16 cellular contexts compared by ENCODE assay signal in the genomic region with DNA sequence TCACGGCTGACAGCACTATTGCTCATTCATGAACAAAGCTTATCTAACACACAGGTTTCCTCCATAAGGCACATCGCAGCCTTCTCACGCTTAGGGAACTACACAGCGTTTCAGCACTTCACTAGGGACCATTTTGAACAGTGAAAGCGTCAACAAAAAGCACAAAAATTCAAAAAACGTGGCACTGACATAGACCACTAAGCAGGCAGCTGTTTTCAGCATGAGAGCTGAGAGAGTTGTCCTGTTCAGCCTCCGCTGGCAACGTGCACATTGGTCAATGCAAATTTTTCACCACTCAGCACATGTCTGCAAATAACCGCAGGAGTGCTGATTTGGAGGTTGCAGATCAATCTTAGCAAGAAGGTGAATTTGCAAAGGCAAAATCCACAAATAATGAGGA.
A peak's percentile ranks its signal among the peaks of the same experiment; 100 is the strongest.
DNase-seq lines count a peak whose midpoint lies in the region; ATAC-seq and TF ChIP-seq lines count a peak whose summit lies in the region.
"Had no signal": no experiment of that assay in that cellular context is flagged by ENCODE, and none has a peak within 500 bp of the region (broad histone marks: within the 10 kb centered on the region; RNA-seq: fewer than 3 reads in every experiment).

No MANE protein-coding gene starts in this region.

- no peak overlapping the region for H3K27ac ChIP-seq in GM23338 (ENCODE audit: low read depth)
- no peak overlapping the region for H3K27ac ChIP-seq in Peyer's patch
- H3K27ac ChIP-seq in upper lobe of left lung = no peak overlapping the region

- H3K36me3 Mint-ChIP-seq in GM23338 (ENCODE audit: low read depth) (no peaks in the 10 kb centered on the region), chondrocyte (ENCODE audit: low read depth) (peaks cover 9% of the 10 kb centered on the region)

- no peaks in the 10 kb centered on the region for H3K9me3 Mint-ChIP-seq in GM23338
- no peaks in the 10 kb centered on the region for H3K9me3 Mint-ChIP-seq in chondrocyte (ENCODE audit: low read depth)

- H3K27ac Mint-ChIP-seq in GM23338 (no peak overlapping the region), chondrocyte (ENCODE audit: unreplicated experiment) (no peak overlapping the region)

- H3K4me1 ChIP-seq in GM23338 (ENCODE audit: insufficient read depth) (no peaks in the 10 kb centered on the region), Peyer's patch (no peaks in the 10 kb centered on the region), upper lobe of left lung (peaks cover 15 to 29% (median 23%) of the 10 kb centered on the region in 4 donors)

- H3K36me3 ChIP-seq in GM23338 (ENCODE audit: insufficient read depth) (no peaks in the 10 kb centered on the region), Peyer's patch (peaks cover 0 to 75% (median 0%) of the 10 kb centered on the region in 3 donors), upper lobe of left lung (peaks cover 0 to 19% (median 2%) of the 10 kb centered on the region in 4 donors)

- peak overlapping the region; percentile 38; the same call in 1 of the 2 replicates for H2AFZ ChIP-seq in GM23338

- no peak for TF ChIP-seq CTCF in GM23338 (conservative IDR thresholded peaks at IDR 0.05; ENCODE audit: low read depth in 2 of 2)
- no peak for TF ChIP-seq CTCF in Peyer's patch (IDR thresholded peaks at IDR 0.05)
- no peak for TF ChIP-seq CTCF in chondrocyte (IDR thresholded peaks at IDR 0.05)
- no peak for TF ChIP-seq CTCF in upper lobe of left lung (IDR thresholded peaks at IDR 0.05)

- H3K27me3 Mint-ChIP-seq in GM23338 (ENCODE audit: insufficient read depth, low read depth, poor library complexity) (peaks cover 10% of the 10 kb centered on the region), chondrocyte (ENCODE audit: low read depth) (no peaks in the 10 kb centered on the region)

- no peak for TF ChIP-seq EP300 in upper lobe of left lung (IDR thresholded peaks at IDR 0.05)

- H3K4me3 Mint-ChIP-seq in GM23338 (no peak overlapping the region), chondrocyte (ENCODE audit: unreplicated experiment) (no peak overlapping the region)

- no peaks in the 10 kb centered on the region for H3K79me2 ChIP-seq in GM23338 (replicated peaks; ENCODE audit: insufficient read depth)

- WGBS in upper lobe of left lung, 2 donors = 80 to 86% methylated on average over 9 of the region's 9 CpGs

- H3F3A ChIP-seq in GM23338 (replicated peaks; ENCODE audit: low read depth) = no peaks in the 10 kb centered on the region

- H3K9me3 ChIP-seq in Peyer's patch = no peaks in the 10 kb centered on the region
- no peaks in the 10 kb centered on the region for H3K9me3 ChIP-seq in upper lobe of left lung

- H4K20me1 ChIP-seq in GM23338 (replicated peaks; ENCODE audit: insufficient read depth) = no peaks in the 10 kb centered on the region

- H3K4me3 ChIP-seq in GM23338 = no peak overlapping the region
- no peak overlapping the region for H3K4me3 ChIP-seq in Peyer's patch
- no peak overlapping the region for H3K4me3 ChIP-seq in upper lobe of left lung

- H3K4me1 Mint-ChIP-seq in GM23338 = peaks cover 4% of the 10 kb centered on the region; the same call in 1 of the 3 replicates
- H3K4me1 Mint-ChIP-seq in chondrocyte (ENCODE audit: low read depth) = peaks cover 3% of the 10 kb centered on the region

- no peak for TF ChIP-seq POLR2A in Peyer's patch (IDR thresholded peaks at IDR 0.05)
- no peak for TF ChIP-seq POLR2A in upper lobe of left lung (IDR thresholded peaks at IDR 0.05)

- no peak overlapping the region for H3K4me2 ChIP-seq in GM23338

- no peaks in the 10 kb centered on the region for H3K27me3 ChIP-seq in GM23338 (ENCODE audit: insufficient read depth)
- H3K27me3 ChIP-seq in Peyer's patch = no peaks in the 10 kb centered on the region
- H3K27me3 ChIP-seq in upper lobe of left lung = no peaks in the 10 kb centered on the region

- H3K9me2 ChIP-seq in GM23338 (ENCODE audit: insufficient read depth) = no peaks in the 10 kb centered on the region

- ATAC-seq in GM23338 = no peak
- no peak for ATAC-seq in upper lobe of left lung (ENCODE audit: low FRiP score in 2 of 2)
- no peak for ATAC-seq in HG03097 (IDR thresholded peaks at IDR 0.05; ENCODE audit: low FRiP score, unreplicated experiment)
- ATAC-seq in GM21447 (IDR thresholded peaks at IDR 0.05; ENCODE audit: unreplicated experiment) = no peak
- ATAC-seq: Panc1 had no signal

- DNase-seq in GM23338 (ENCODE audit: low spot score) (no peak), Peyer's patch (peak in 2 of 3 donors; percentile 4 to 29), chondrocyte (ENCODE audit: low spot score) (peak; percentile 10), mucosa of gallbladder (ENCODE audit: low spot score) (peak; percentile 8), upper lobe of left lung (no peak), OCI-M1 (lab: John Stamatoyannopoulos, UW) (no peak)
- DNase-seq: AML-193, DND-41, GDM1, Karpas-422, MM.1S, NCI-H446, NCI-H774 had no signal

TF ChIP-seq in GM23338, 12 proteins besides CTCF, POLR2A, EP300 and RAD21:
- no peak for TF ChIP-seq POLR2AphosphoS5 (IDR thresholded peaks at IDR 0.05; ENCODE audit: low read depth)
- no peak for TF ChIP-seq EZH2 (IDR thresholded peaks at IDR 0.05; ENCODE audit: low read depth, unreplicated experiment)
- no peak for TF ChIP-seq JUNB (IDR thresholded peaks at IDR 0.05; ENCODE audit: unreplicated experiment)
- TF ChIP-seq STAT1 (IDR thresholded peaks at IDR 0.05; ENCODE audit: unreplicated experiment) = no peak
- TF ChIP-seq, protein P1, sequence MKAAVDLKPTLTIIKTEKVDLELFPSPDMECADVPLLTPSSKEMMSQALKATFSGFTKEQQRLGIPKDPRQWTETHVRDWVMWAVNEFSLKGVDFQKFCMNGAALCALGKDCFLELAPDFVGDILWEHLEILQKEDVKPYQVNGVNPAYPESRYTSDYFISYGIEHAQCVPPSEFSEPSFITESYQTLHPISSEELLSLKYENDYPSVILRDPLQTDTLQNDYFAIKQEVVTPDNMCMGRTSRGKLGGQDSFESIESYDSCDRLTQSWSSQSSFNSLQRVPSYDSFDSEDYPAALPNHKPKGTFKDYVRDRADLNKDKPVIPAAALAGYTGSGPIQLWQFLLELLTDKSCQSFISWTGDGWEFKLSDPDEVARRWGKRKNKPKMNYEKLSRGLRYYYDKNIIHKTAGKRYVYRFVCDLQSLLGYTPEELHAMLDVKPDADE (IDR thresholded peaks at IDR 0.05) = no peak

Comparison
In these comparisons a context has a peak if more than half of its experiments do, and no peak if none do; other contexts are left out.
1. DNase-seq: peak in Peyer's patch (2 of 3), chondrocyte (single experiment) and mucosa of gallbladder (single experiment); none in GM23338 (single experiment), upper lobe of left lung (0 of 2) and OCI-M1 (single experiment).